In genomic region chr3:127137113-127137512, GRCh38 we compare ENCODE assay signal across 35 cellular contexts. TPM values are rescaled to one million over a fixed set of nuclear protein-coding genes. Genes with fewer than 3 reads are reported as not detected.
DNase-seq lines count a peak whose midpoint lies in the region; ATAC-seq and TF ChIP-seq lines count a peak whose summit lies in the region.
"Had no signal": no experiment of that assay in that cellular context is flagged by ENCODE, and none has a peak within 500 bp of the region (broad histone marks: within the 10 kb centered on the region; RNA-seq: fewer than 3 reads in every experiment).

No MANE protein-coding gene starts in this region.

- TF ChIP-seq CTCF in HEK293 (tag by site-specific recombination; IDR thresholded peaks at IDR 0.05) (no peak), adrenal gland (IDR thresholded peaks at IDR 0.05) (no peak)

- peaks cover 3% of the 10 kb centered on the region; the same call in 1 of the 2 replicates for H3K4me1 ChIP-seq in HEK293 (ENCODE audit: control insufficient read depth, insufficient read depth, low read length)
- peaks cover 9 to 19% of the 10 kb centered on the region in 2 donors for H3K4me1 ChIP-seq in adrenal gland (replicated peaks in 1 of 2)
- H3K4me1 ChIP-seq: BLaER1 treated with 17β-estradiol and CSF1 and Interleukin-3, amounts not matched to agents 10 nM and 100 nM had no signal

- peak; percentile 14 for DNase-seq in COLO668 (lab: John Stamatoyannopoulos, UW; ENCODE audit: unreplicated experiment)
- peak; percentile 54 to 86 (median 79) for DNase-seq in adrenal gland
- DNase-seq in left ventricle myocardium superior: no peak
- no peak for DNase-seq in stimulated activated naive CD4-positive, alpha-beta T cell (lab: John Stamatoyannopoulos, UW)
- no peak for DNase-seq in stimulated activated CD4-positive, alpha-beta T cell treated with anti-CD3 and anti-CD28 coated beads, Interleukin-4, amount 100 ng/mL, for 1 hour
- DNase-seq: activated B cell treated with CpG ODN at 0.5 μM for 24 hours; activated CD4-positive, alpha-beta T cell treated with anti-CD3 and anti-CD28 coated beads, Interleukin-2, amount 10 ng/mL, durations not matched to agents 7 days and 5 days; activated gamma-delta T cell; activated naive CD8-positive, alpha-beta T cell treated with anti-CD3 and anti-CD28 coated beads for 36 hours; activated T-cell treated with anti-CD3 and anti-CD28 coated beads, Interleukin-2, amount 50 U/mL, for 24 hours; caudate nucleus; DMS79 treated with DMSO at 0.1 percent for 48 hours; effector CD8-positive, alpha-beta T cell; GDM1; KBM-7; NCI-H1105 treated with DMSO at 0.1 percent for 48 hours; NCI-H187 treated with DMSO at 0.1 percent for 48 hours; NCI-H446; NCI-H774; stimulated activated CD4-positive, alpha-beta T cell treated with anti-CD3 and anti-CD28 coated beads, Interleukin-1b, Interleukin-23, amount 100 ng/mL, for 48 hours had no signal

- H3K9me3 ChIP-seq in HEK293 (ENCODE audit: control insufficient read depth, insufficient read depth, low read depth, low read length): no peaks in the 10 kb centered on the region
- no peaks in the 10 kb centered on the region for H3K9me3 ChIP-seq in adrenal gland (replicated peaks in 1 of 3)
- H3K9me3 ChIP-seq: ascending aorta; BLaER1 treated with 17β-estradiol and CSF1 and Interleukin-3, amounts not matched to agents 10 nM and 100 nM; tibial nerve had no signal

- H3K27ac ChIP-seq in HEK293 (ENCODE audit: extremely low read depth, low read depth, low read length) (no peak overlapping the region), adrenal gland (no peak overlapping the region)
- H3K27ac ChIP-seq: ascending aorta; BLaER1 treated with 17β-estradiol and CSF1 and Interleukin-3, amounts not matched to agents 10 nM and 100 nM; coronary artery; epithelial cell of prostate; neural progenitor cell; tibial nerve had no signal

- H3K27me3 ChIP-seq in adrenal gland: no peaks in the 10 kb centered on the region
- H3K27me3 ChIP-seq: ascending aorta had no signal

- H3K36me3 ChIP-seq in HEK293 (ENCODE audit: control insufficient read depth in 2 of 2, insufficient read depth in 1 of 2, low read length in 2 of 2) (no peaks in the 10 kb centered on the region), adrenal gland (replicated peaks in 1 of 2) (no peaks in the 10 kb centered on the region)
- H3K36me3 ChIP-seq: ascending aorta; BLaER1 treated with 17β-estradiol and CSF1 and Interleukin-3, amounts not matched to agents 10 nM and 100 nM; neural progenitor cell; tibial nerve had no signal

- 35 to 52% (median 44%) methylated on average over 4 to 8 of the region's 8 CpGs for WGBS in adrenal gland, 4 donors

- intact Hi-C loops in adrenal gland (cut with DNase I): no loop called here
- intact Hi-C loops in left ventricle myocardium superior (cut with micrococcal nuclease): no loop called here

- POLR2A ChIA-PET in HEK293 (lab: Yijun Ruan, JAX): no interaction called here

- H3K4me3 ChIP-seq in HEK293 (ENCODE audit: low read depth, low read length) (no peak overlapping the region), adrenal gland (no peak overlapping the region)
- H3K4me3 ChIP-seq: ascending aorta; BLaER1 treated with 17β-estradiol and CSF1 and Interleukin-3, amounts not matched to agents 10 nM and 100 nM; coronary artery; neural progenitor cell; tibial nerve had no signal

- TF ChIP-seq POLR2A in adrenal gland (IDR thresholded peaks at IDR 0.05): no peak

- ATAC-seq in left ventricle myocardium superior: peak; percentile 42
- no peak for ATAC-seq in GM18873 (IDR thresholded peaks at IDR 0.05; ENCODE audit: low FRiP score, unreplicated experiment)

- CTCF ChIA-PET in HEK293 (lab: Yijun Ruan, JAX): no interaction called here

TF ChIP-seq in HEK293, 187 proteins besides CTCF, POLR2A, EP300 and RAD21:
- TF ChIP-seq, protein P1, sequence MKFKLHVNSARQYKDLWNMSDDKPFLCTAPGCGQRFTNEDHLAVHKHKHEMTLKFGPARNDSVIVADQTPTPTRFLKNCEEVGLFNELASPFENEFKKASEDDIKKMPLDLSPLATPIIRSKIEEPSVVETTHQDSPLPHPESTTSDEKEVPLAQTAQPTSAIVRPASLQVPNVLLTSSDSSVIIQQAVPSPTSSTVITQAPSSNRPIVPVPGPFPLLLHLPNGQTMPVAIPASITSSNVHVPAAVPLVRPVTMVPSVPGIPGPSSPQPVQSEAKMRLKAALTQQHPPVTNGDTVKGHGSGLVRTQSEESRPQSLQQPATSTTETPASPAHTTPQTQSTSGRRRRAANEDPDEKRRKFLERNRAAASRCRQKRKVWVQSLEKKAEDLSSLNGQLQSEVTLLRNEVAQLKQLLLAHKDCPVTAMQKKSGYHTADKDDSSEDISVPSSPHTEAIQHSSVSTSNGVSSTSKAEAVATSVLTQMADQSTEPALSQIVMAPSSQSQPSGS (tag by site-specific recombination; IDR thresholded peaks at IDR 0.05; ENCODE audit: low read depth): 0 out of 2 replicates have a peak, but pooled peaks have one; percentile 41
- no peak for TF ChIP-seq ZNF791 (tag by site-specific recombination; IDR thresholded peaks at IDR 0.05)
- TF ChIP-seq ZNF223 (tag by site-specific recombination; IDR thresholded peaks at IDR 0.05): 0 out of 2 replicates have a peak, but pooled peaks have one; percentile 39
- no peak for TF ChIP-seq ZBTB1 (tag by site-specific recombination; IDR thresholded peaks at IDR 0.05)
- no peak for TF ChIP-seq MZF1 (tag by site-specific recombination; IDR thresholded peaks at IDR 0.05; ENCODE audit: borderline replicate concordance)
- no peak for TF ChIP-seq ZNF37A (tag by site-specific recombination; IDR thresholded peaks at IDR 0.05)
- TF ChIP-seq, protein P2, sequence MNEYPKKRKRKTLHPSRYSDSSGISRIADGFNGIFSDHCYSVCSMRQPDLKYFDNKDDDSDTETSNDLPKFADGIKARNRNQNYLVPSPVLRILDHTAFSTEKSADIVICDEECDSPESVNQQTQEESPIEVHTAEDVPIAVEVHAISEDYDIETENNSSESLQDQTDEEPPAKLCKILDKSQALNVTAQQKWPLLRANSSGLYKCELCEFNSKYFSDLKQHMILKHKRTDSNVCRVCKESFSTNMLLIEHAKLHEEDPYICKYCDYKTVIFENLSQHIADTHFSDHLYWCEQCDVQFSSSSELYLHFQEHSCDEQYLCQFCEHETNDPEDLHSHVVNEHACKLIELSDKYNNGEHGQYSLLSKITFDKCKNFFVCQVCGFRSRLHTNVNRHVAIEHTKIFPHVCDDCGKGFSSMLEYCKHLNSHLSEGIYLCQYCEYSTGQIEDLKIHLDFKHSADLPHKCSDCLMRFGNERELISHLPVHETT (tag by site-specific recombination; IDR thresholded peaks at IDR 0.05): no peak
- no peak for TF ChIP-seq GFI1B (tag by site-specific recombination; IDR thresholded peaks at IDR 0.05)
- no peak for TF ChIP-seq ZNF18 (tag by site-specific recombination; IDR thresholded peaks at IDR 0.05)
- no peak for TF ChIP-seq OVOL3 (tag by site-specific recombination; IDR thresholded peaks at IDR 0.05)
- peak; percentile 80 for TF ChIP-seq SCRT2 (tag by site-specific recombination; IDR thresholded peaks at IDR 0.05)
- peak; percentile 62; the same call in 1 of the 2 replicates for TF ChIP-seq ZBTB21 (tag by site-specific recombination; IDR thresholded peaks at IDR 0.05)
- no peak for TF ChIP-seq ZNF211 (tag by site-specific recombination; IDR thresholded peaks at IDR 0.05; ENCODE audit: low read depth)
- TF ChIP-seq, protein P3, sequence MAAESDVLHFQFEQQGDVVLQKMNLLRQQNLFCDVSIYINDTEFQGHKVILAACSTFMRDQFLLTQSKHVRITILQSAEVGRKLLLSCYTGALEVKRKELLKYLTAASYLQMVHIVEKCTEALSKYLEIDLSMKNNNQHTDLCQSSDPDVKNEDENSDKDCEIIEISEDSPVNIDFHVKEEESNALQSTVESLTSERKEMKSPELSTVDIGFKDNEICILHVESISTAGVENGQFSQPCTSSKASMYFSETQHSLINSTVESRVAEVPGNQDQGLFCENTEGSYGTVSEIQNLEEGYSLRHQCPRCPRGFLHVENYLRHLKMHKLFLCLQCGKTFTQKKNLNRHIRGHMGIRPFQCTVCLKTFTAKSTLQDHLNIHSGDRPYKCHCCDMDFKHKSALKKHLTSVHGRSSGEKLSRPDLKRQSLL (tag by site-specific recombination; IDR thresholded peaks at IDR 0.05): no peak
- TF ChIP-seq ZNF629 (tag by site-specific recombination; IDR thresholded peaks at IDR 0.05): 0 out of 2 replicates have a peak, but pooled peaks have one; percentile 23
TF ChIP-seq in HEK293: peak in this region for 5.

RNA-seq across cellular contexts. Expression of gene PRR23E, which starts 55.8 kb away (rescaled TPM):
- not detected for total RNA-seq in adrenal gland
- not detected for polyA plus RNA-seq in adrenal gland
- total RNA-seq in left ventricle myocardium superior: not detected
- total RNA-seq: activated B cell treated with CpG ODN at 0.5 μM for 24 hours; activated CD4-positive, alpha-beta T cell treated with anti-CD3 and anti-CD28 coated beads, Interleukin-2, amount 10 ng/mL, durations not matched to agents 7 days and 5 days; activated naive CD8-positive, alpha-beta T cell treated with anti-CD3 and anti-CD28 coated beads for 36 hours; ascending aorta; glomerular endothelial cell; liver; MCF 10A; myocyte; right cardiac atrium; SK-MEL-5; T-helper 1 cell treated with Interleukin-12 subunit alpha and Interleukin-12 subunit beta and Interleukin-4 antibody, amounts not matched to agents 30 ng/mL and 1 ng/mL, for 36 hours; tibial nerve had no signal
- polyA plus RNA-seq: liver, right cardiac atrium had no signal

Comparison
In these comparisons a context has a peak if more than half of its experiments do, and no peak if none do; other contexts are left out.
1. DNase-seq: peak in COLO668 (single experiment) and adrenal gland (7 of 7); none in left ventricle myocardium superior (single experiment), stimulated activated naive CD4-positive, alpha-beta T cell (0 of 6) and stimulated activated CD4-positive, alpha-beta T cell treated with anti-CD3 and anti-CD28 coated beads, Interleukin-4, amount 100 ng/mL, for 1 hour (single experiment).